In genomic region chr4:104365618-104366017, GRCh38 we compare ENCODE assay signal across 19 cellular contexts.
DNase-seq lines count a peak whose midpoint lies in the region; ATAC-seq lines count a peak whose summit lies in the region.
"Had no signal": no experiment of that assay in that cellular context is flagged by ENCODE, and none has a peak within 500 bp of the region (broad histone marks: within the 10 kb centered on the region; RNA-seq: fewer than 3 reads in every experiment).

No MANE protein-coding gene starts in this region.

- H4K12ac ChIP-seq in trophoblast cell (ENCODE audit: low read depth, low read length) = no peak overlapping the region

- no peak overlapping the region for H2BK12ac ChIP-seq in trophoblast cell (ENCODE audit: low read length)

- H3K4me1 ChIP-seq in trophoblast cell (ENCODE audit: control insufficient read depth in 1 of 2, insufficient read depth in 2 of 2, low read length in 2 of 2) = no peaks in the 10 kb centered on the region
- H3K4me1 ChIP-seq: BLaER1 treated with 17β-estradiol and CSF1 and Interleukin-3, amounts not matched to agents 10 nM and 100 nM; HAP-1 had no signal

- peak; percentile 72 for ATAC-seq in GM18868 (IDR thresholded peaks at IDR 0.05; ENCODE audit: unreplicated experiment)
- peak; percentile 40 for ATAC-seq in HG02623 (IDR thresholded peaks at IDR 0.05; ENCODE audit: unreplicated experiment)
- ATAC-seq in HG03432 (IDR thresholded peaks at IDR 0.05; ENCODE audit: unreplicated experiment) = peak; percentile 63
- no peak for ATAC-seq in GM19467 (IDR thresholded peaks at IDR 0.05; ENCODE audit: unreplicated experiment)
- ATAC-seq: CD8-positive, alpha-beta T cell; K562 had no signal

- H3K4me2 ChIP-seq in trophoblast cell (ENCODE audit: low read length) = no peak overlapping the region
- H3K4me2 ChIP-seq: BLaER1 treated with 17β-estradiol and CSF1 and Interleukin-3, amounts not matched to agents 10 nM and 100 nM had no signal

- DNase-seq in trophoblast cell (no peak), G401 (ENCODE audit: low spot score) (no peak), SIG-M5 (lab: John Stamatoyannopoulos, UW) (no peak)
- DNase-seq: CD8-positive, alpha-beta T cell; COR-L47; DMS 273 treated with DMSO at 0.1 percent for 48 hours; DMS53; DND-41; GDM1; GM23248; IMR-90; Karpas-422 had no signal

- no peak overlapping the region for H4K8ac ChIP-seq in trophoblast cell (ENCODE audit: low read depth, low read length)

- no peaks in the 10 kb centered on the region for H3K79me1 ChIP-seq in trophoblast cell (ENCODE audit: low read length)

- H3K9me3 ChIP-seq in trophoblast cell (ENCODE audit: insufficient read depth, low read depth, low read length) = no peaks in the 10 kb centered on the region
- H3K9me3 ChIP-seq: BLaER1 treated with 17β-estradiol and CSF1 and Interleukin-3, amounts not matched to agents 10 nM and 100 nM; HAP-1 had no signal

- no peaks in the 10 kb centered on the region for H3K36me3 ChIP-seq in trophoblast cell (ENCODE audit: control insufficient read depth in 1 of 2, insufficient read depth in 2 of 2, low read length in 2 of 2)
- H3K36me3 ChIP-seq: BLaER1 treated with 17β-estradiol and CSF1 and Interleukin-3, amounts not matched to agents 10 nM and 100 nM; HAP-1 had no signal

- H3K9ac ChIP-seq in trophoblast cell (ENCODE audit: low read length) = no peak overlapping the region
- H3K9ac ChIP-seq: BLaER1 treated with 17β-estradiol and CSF1 and Interleukin-3, amounts not matched to agents 10 nM and 100 nM; GM23248 had no signal

- H3K4me3 ChIP-seq in trophoblast cell (ENCODE audit: low read depth, low read length) = no peak overlapping the region
- H3K4me3 ChIP-seq: BLaER1 treated with 17β-estradiol and CSF1 and Interleukin-3, amounts not matched to agents 10 nM and 100 nM; GM23248; HAP-1; K562 had no signal

- no peaks in the 10 kb centered on the region for H3K27me3 ChIP-seq in trophoblast cell (ENCODE audit: insufficient read depth, low read length)
- H3K27me3 ChIP-seq: BLaER1 treated with 17β-estradiol and CSF1 and Interleukin-3, amounts not matched to agents 10 nM and 100 nM had no signal

- H3K18ac ChIP-seq in trophoblast cell (ENCODE audit: low read length) = no peak overlapping the region

- WGBS in trophoblast cell (ENCODE audit: extremely low coverage, insufficient coverage, insufficient read length) = no CpG with 5 or more reads among the region's 2 CpGs

- no peak overlapping the region for H3K27ac ChIP-seq in trophoblast cell (ENCODE audit: low read depth, low read length)
- H3K27ac ChIP-seq: BLaER1 treated with 17β-estradiol and CSF1 and Interleukin-3, amounts not matched to agents 10 nM and 100 nM; GM23248 had no signal

- H2BK120ac ChIP-seq in trophoblast cell (ENCODE audit: insufficient read depth, low read length, poor library complexity) = no peak overlapping the region

- no peak overlapping the region for H3K14ac ChIP-seq in trophoblast cell (ENCODE audit: low read length)

- in situ Hi-C loops in G401 (cut with HindIII; ENCODE audit: low sequenced_read_pairs) = no loop called here

- no peak overlapping the region for H4K91ac ChIP-seq in trophoblast cell (ENCODE audit: low read depth, low read length)

- no peak overlapping the region for H2BK5ac ChIP-seq in trophoblast cell (ENCODE audit: low read depth, low read length, poor library complexity)

- no peak overlapping the region for H2AFZ ChIP-seq in trophoblast cell (ENCODE audit: insufficient read depth, low read length, poor library complexity)
- H2AFZ ChIP-seq: GM23248 had no signal

- no peak overlapping the region for H3K23ac ChIP-seq in trophoblast cell (ENCODE audit: low read length)

- no peak overlapping the region for H3K4ac ChIP-seq in trophoblast cell (ENCODE audit: low read depth, low read length)

- H3K79me2 ChIP-seq in trophoblast cell (ENCODE audit: control insufficient read depth, insufficient read depth, low read length, poor library complexity) = no peaks in the 10 kb centered on the region

- no peak overlapping the region for H2AK5ac ChIP-seq in trophoblast cell (ENCODE audit: low read length)
